In genomic region chr13:76161143-76161542, GRCh38 we compare ENCODE assay signal across 1 cellular context.
TF ChIP-seq lines count a peak whose summit lies in the region.

No MANE protein-coding gene starts in this region.

TF ChIP-seq in IMR-90, 13 proteins besides CTCF, POLR2A, EP300 and RAD21 (continued from another document):
- no peak for TF ChIP-seq BHLHE40 (IDR thresholded peaks at IDR 0.05; ENCODE audit: low read depth, low read length)
- no peak for TF ChIP-seq MXI1 (IDR thresholded peaks at IDR 0.05; ENCODE audit: borderline replicate concordance, low read depth, low read length)
- no peak for TF ChIP-seq NFE2L2 (IDR thresholded peaks at IDR 0.05; ENCODE audit: low read depth, low read length)
